Comparison of ENCODE assay signal across 7 cellular contexts in the genomic region with DNA sequence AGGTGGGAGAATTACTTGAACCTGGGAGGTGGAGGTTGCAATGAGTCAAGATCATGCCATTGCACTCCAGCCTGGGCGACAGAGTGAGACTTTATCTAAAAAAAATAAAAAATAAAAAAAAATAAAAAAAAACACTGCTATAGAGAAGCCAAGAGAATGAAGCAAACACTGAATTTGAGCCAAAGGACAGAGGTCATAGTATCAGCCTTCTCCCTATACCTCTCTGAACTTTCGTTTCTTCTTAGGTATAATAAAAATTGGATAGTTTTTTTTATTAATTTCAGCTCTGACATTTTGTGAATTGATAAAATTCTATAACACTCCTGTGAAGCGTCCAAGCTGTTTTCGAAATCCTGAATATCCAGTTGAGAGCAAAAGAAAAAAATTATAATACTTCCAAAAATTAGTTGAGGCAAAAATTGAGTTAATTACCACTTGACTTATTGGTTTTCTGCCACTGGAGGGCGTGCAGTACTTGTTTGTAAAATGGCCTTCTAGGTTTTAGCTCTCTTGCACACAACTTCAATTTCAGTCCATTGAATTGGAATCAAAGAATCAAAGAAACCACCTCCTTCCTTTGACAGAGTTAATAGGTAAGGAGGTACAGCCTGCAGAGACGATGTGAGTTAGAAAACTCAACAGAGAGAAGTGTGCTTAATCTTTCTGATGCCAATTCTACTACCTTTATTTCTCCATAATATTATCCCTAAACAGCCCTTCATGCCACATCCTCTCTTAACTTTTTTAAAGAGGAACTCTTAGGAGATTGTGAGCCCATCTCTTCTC.
DNase-seq lines count a peak whose midpoint lies in the region; ATAC-seq, FAIRE-seq and TF ChIP-seq lines count a peak whose summit lies in the region.

No MANE protein-coding gene starts in this region.

- DNase-seq in HAP-1 (ENCODE audit: low spot score in 2 of 2) (peak; percentile 73 to 75), NCI-H2227 (lab: John Stamatoyannopoulos, UW; ENCODE audit: unreplicated experiment) (peak; percentile 63), germinal center (ENCODE audit: low spot score) (peak; percentile 18), psoas muscle (no peak)
- peak; percentile 32 to 36 for DNase-seq in activated CD4-positive, alpha-beta T cell treated with anti-CD3 and anti-CD28 coated beads, Interleukin-2, amount 50 U/mL, for 48 hours

- H3K27ac ChIP-seq in psoas muscle: no peak overlapping the region

- H3K4me3 ChIP-seq in HAP-1 (no peak overlapping the region), psoas muscle (no peak overlapping the region)

- WGBS in psoas muscle, 3 donors: 32 to 37% (median 33%) methylated on average over 6 of the region's 6 CpGs

- FAIRE-seq in G401.6 (lab: Jason Lieb, UNC): peak; percentile 67

- H3K4me1 ChIP-seq in HAP-1: no peaks in the 10 kb centered on the region
- H3K4me1 ChIP-seq in psoas muscle: peaks cover 4% of the 10 kb centered on the region

- intact Hi-C loops in psoas muscle (cut with DNase I): loop anchor here (1.0 to 10.0 kb wide), 4 partner anchors 51 to 299 kb away; no protein-coding TSS in a partner anchor

- ATAC-seq in psoas muscle (peak in 3 of 4 donors; percentile 67 to 81 (median 69)), GM19455 (IDR thresholded peaks at IDR 0.05; ENCODE audit: unreplicated experiment) (no peak)

- in situ Hi-C loops in HAP-1 (cut with MboI; ENCODE audit: low sequenced_read_pairs): no loop called here

- H3K27me3 ChIP-seq in HAP-1 (ENCODE audit: low read depth) (0 out of 2 replicates have a peak, but pooled peaks cover 2% of the 10 kb centered on the region), psoas muscle (ENCODE audit: insufficient read depth in 3 of 3, low read length in 2 of 3) (no peaks in the 10 kb centered on the region)

- peak; percentile 82 for TF ChIP-seq CTCF in psoas muscle (IDR thresholded peaks at IDR 0.05)

- H3K9me3 ChIP-seq in HAP-1 (no peaks in the 10 kb centered on the region), psoas muscle (no peaks in the 10 kb centered on the region)

- H3K36me3 ChIP-seq in HAP-1 (replicated peaks): no peaks in the 10 kb centered on the region
- H3K36me3 ChIP-seq in psoas muscle (ENCODE audit: insufficient read depth in 1 of 2, low read depth in 1 of 2): no peaks in the 10 kb centered on the region

Comparison
In these comparisons a context has a peak if more than half of its experiments do, and no peak if none do; other contexts are left out.
1. DNase-seq: peak in HAP-1 (2 of 2), NCI-H2227 (single experiment), activated CD4-positive, alpha-beta T cell treated with anti-CD3 and anti-CD28 coated beads, Interleukin-2, amount 50 U/mL, for 48 hours (2 of 2) and germinal center (single experiment); none in psoas muscle (0 of 2).